In genomic region chr7:28272461-28272877, GRCh38 we compare ENCODE assay signal across 8 cellular contexts.
A peak's percentile ranks its signal among the peaks of the same experiment; 100 is the strongest.
DNase-seq lines count a peak whose midpoint lies in the region; ATAC-seq and TF ChIP-seq lines count a peak whose summit lies in the region.

No MANE protein-coding gene starts in this region.

- no TSS peak for BruUV-seq in OCI-LY7 (replicated peaks; lab: Mats Ljungman, UMichigan)

- in situ Hi-C loops in GM13977 (cut with MboI; ENCODE audit: low pct_unique_long_range_greater_than_20kb, low sequenced_read_pairs, unreplicated experiment): no loop called here

- peaks cover 6% of the 10 kb centered on the region for H3K4me1 Mint-ChIP-seq in chondrocyte (ENCODE audit: low read depth)

- H3K4me3 ChIP-seq in AG10803 (ENCODE audit: low read length): peak overlapping the region; percentile 35
- H3K4me3 ChIP-seq in OCI-LY7 (ENCODE audit: low read depth, low read length, poor library complexity, severe bottlenecking): no peak overlapping the region

- peak; percentile 53 for ATAC-seq in left colon
- ATAC-seq in GM19328 (IDR thresholded peaks at IDR 0.05; ENCODE audit: unreplicated experiment): no peak

- H3K27me3 Mint-ChIP-seq in chondrocyte (ENCODE audit: low read depth): no peaks in the 10 kb centered on the region

- H3K79me2 ChIP-seq in OCI-LY7 (ENCODE audit: insufficient read depth, low read depth, low read length): no peaks in the 10 kb centered on the region

- intact Hi-C loops in OCI-LY7 (cut with micrococcal nuclease; ENCODE audit: unreplicated experiment): loop anchor here (5.0 kb wide), 2 partner anchors 90 to 130 kb away; partner anchors contain the start of gene JAZF1
- intact Hi-C loops in left colon (cut with DNase I, micrococcal nuclease): no loop called here

- H3K9me3 ChIP-seq in OCI-LY7 (ENCODE audit: low read length): peaks cover 5% of the 10 kb centered on the region; the same call in 1 of the 2 replicates

- H3K27ac Mint-ChIP-seq in chondrocyte (ENCODE audit: unreplicated experiment): no peak overlapping the region

- H3K4me3 Mint-ChIP-seq in chondrocyte (ENCODE audit: unreplicated experiment): peak overlapping the region; percentile 72

- no peak overlapping the region for H3K27ac ChIP-seq in OCI-LY7 (ENCODE audit: low read depth, low read length, poor library complexity, severe bottlenecking)

- peaks cover 4% of the 10 kb centered on the region; the same call in 1 of the 2 replicates for H3K9me2 ChIP-seq in OCI-LY7 (ENCODE audit: insufficient read depth, low read length)

- H4K20me1 ChIP-seq in OCI-LY7 (ENCODE audit: insufficient read depth, low read length): no peaks in the 10 kb centered on the region

- no peaks in the 10 kb centered on the region for H3K36me3 Mint-ChIP-seq in chondrocyte (ENCODE audit: low read depth)

- H2AFZ ChIP-seq in OCI-LY7 (ENCODE audit: low read length): no peak overlapping the region

- H3K4me1 ChIP-seq in OCI-LY7 (ENCODE audit: insufficient read depth, low read length, poor library complexity, severe bottlenecking): peaks cover 10% of the 10 kb centered on the region

- no peaks in the 10 kb centered on the region for H3K36me3 ChIP-seq in OCI-LY7 (ENCODE audit: insufficient read depth, low read length)

- CTCF ChIA-PET in OCI-LY7 (lab: Charles Lee; ENCODE audit: unreplicated experiment): no interaction called here

- H3K4me2 ChIP-seq in OCI-LY7 (ENCODE audit: low read length): no peak overlapping the region

- DNase-seq in AG10803 (ENCODE audit: low read depth) (peak; percentile 65), GM13977 (ENCODE audit: low spot score) (peak; percentile 18), OCI-LY7 (ENCODE audit: low spot score) (peak; percentile 47), chondrocyte (ENCODE audit: low spot score) (no peak), left colon (peak; percentile 27 to 29), T-helper 2 cell (no peak)
- peak; percentile 2 for DNase-seq in stimulated activated CD8-positive, alpha-beta memory T cell treated with anti-CD3 and anti-CD28 coated beads, Interleukin-15, amount 100 ng/mL, for 24 hours (ENCODE audit: low read depth)

- peaks cover 6% of the 10 kb centered on the region for H3K9me3 Mint-ChIP-seq in chondrocyte (ENCODE audit: low read depth)

- peak; percentile 89 for TF ChIP-seq CTCF in AG10803 (conservative IDR thresholded peaks at IDR 0.05; ENCODE audit: low read length)
- peak; percentile 19 for TF ChIP-seq CTCF in GM13977 (IDR thresholded peaks at IDR 0.05; ENCODE audit: extremely low read depth, insufficient read depth, missing control alignments)
- peak; percentile 83 for TF ChIP-seq CTCF in OCI-LY7 (conservative IDR thresholded peaks at IDR 0.05; ENCODE audit: low read length)
- TF ChIP-seq CTCF in chondrocyte (IDR thresholded peaks at IDR 0.05): peak; percentile 84

- POLR2A ChIA-PET in OCI-LY7 (lab: Charles Lee): interaction anchor here (1.0 kb wide), 1 partner anchor 14 kb away, joined by 3 read pairs; no protein-coding TSS in a partner anchor

Comparison
In these comparisons a context has a peak if more than half of its experiments do, and no peak if none do; other contexts are left out.
1. DNase-seq: peak in AG10803 (single experiment), GM13977 (single experiment), OCI-LY7 (single experiment), left colon (2 of 2) and stimulated activated CD8-positive, alpha-beta memory T cell treated with anti-CD3 and anti-CD28 coated beads, Interleukin-15, amount 100 ng/mL, for 24 hours (single experiment); none in chondrocyte (single experiment) and T-helper 2 cell (0 of 5).
2. CTCF ChIP-seq: peak in every context shown above with its lines; median percentile 89 in AG10803; 84 in chondrocyte; 83 in OCI-LY7; 19 in GM13977.